Comparison of ENCODE assay signal across 20 cellular contexts in the genomic region with DNA sequence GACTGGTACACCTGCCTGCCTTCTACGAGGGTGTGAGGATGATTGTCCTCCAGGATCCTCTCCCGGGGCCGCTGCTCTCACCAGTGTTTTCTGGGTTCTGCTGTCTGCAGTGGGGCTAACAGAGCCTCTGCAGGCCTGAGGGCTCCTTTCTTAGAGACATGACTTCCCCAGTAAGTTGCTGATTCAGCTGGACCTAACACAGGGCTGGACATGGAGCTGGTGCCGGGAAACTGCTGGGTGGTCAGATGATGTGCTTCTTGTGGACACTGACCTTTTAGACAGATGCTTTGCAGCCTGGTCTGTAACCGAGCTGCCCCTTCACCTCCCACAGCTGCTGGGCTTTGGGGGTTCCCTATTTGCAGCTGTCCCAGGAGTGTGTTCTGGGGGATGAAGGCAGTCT.
A peak's percentile ranks its signal among the peaks of the same experiment; 100 is the strongest.
DNase-seq lines count a peak whose midpoint lies in the region; ATAC-seq and TF ChIP-seq lines count a peak whose summit lies in the region.
"Had no signal": no experiment of that assay in that cellular context is flagged by ENCODE, and none has a peak within 500 bp of the region (broad histone marks: within the 10 kb centered on the region; RNA-seq: fewer than 3 reads in every experiment).

No MANE protein-coding gene starts in this region.

- H2AFZ ChIP-seq in mesenchymal stem cell (ENCODE audit: low read depth, low read length) (no peak overlapping the region), neuronal stem cell (ENCODE audit: low read length) (no peak overlapping the region)

- H3K23ac ChIP-seq in mesenchymal stem cell (ENCODE audit: low read length in 2 of 2) = no peak overlapping the region
- no peak overlapping the region for H3K23ac ChIP-seq in neuronal stem cell (ENCODE audit: low read depth, low read length, poor library complexity)

- POLR2A ChIA-PET in CD8-positive, alpha-beta T cell (lab: Charles Lee) = no interaction called here

- no peaks in the 10 kb centered on the region for H3K36me3 Mint-ChIP-seq in CD8-positive, alpha-beta T cell
- H3K36me3 Mint-ChIP-seq: CD14-positive monocyte; CD4-positive, alpha-beta memory T cell; IgD-negative memory B cell had no signal

- ATAC-seq in right cardiac atrium = no peak
- no peak for ATAC-seq in CD8-positive, alpha-beta T cell
- ATAC-seq: HCT116 had no signal

- TF ChIP-seq CTCF in left ventricle myocardium inferior (IDR thresholded peaks at IDR 0.05; ENCODE audit: borderline replicate concordance) = no peak
- TF ChIP-seq CTCF in CD8-positive, alpha-beta T cell (IDR thresholded peaks at IDR 0.05) = no peak

- H3K79me1 ChIP-seq in mesenchymal stem cell (replicated peaks; ENCODE audit: low read length, poor library complexity, severe bottlenecking) (no peaks in the 10 kb centered on the region), neuronal stem cell (ENCODE audit: low read depth, low read length) (no peaks in the 10 kb centered on the region)

- H3K4me3 Mint-ChIP-seq in CD8-positive, alpha-beta T cell = no peak overlapping the region
- H3K4me3 Mint-ChIP-seq: CD14-positive monocyte; CD4-positive, alpha-beta memory T cell; HFFc6; IgD-negative memory B cell had no signal

- intact Hi-C loops in left ventricle myocardium inferior (cut with micrococcal nuclease) (no loop called here), right cardiac atrium (cut with DNase I) (no loop called here)
- intact Hi-C loops in CD8-positive, alpha-beta T cell (cut with DNase I, micrococcal nuclease) = no loop called here

- DNase-seq in left ventricle myocardium inferior (no peak), right cardiac atrium (no peak), mesenchymal stem cell (peak; percentile 32), neuronal stem cell (ENCODE audit: low spot score) (no peak), DMS53 treated with DMSO at 0.1 percent for 48 hours (lab: John Stamatoyannopoulos, UW; ENCODE audit: unreplicated experiment) (no peak)
- no peak for DNase-seq in activated CD4-positive, CD25-positive, alpha-beta regulatory T cell treated with anti-CD3 and anti-CD28 coated beads, Interleukin-2, amount 50 U/mL, for 72 hours
- DNase-seq in activated effector memory CD4-positive, alpha-beta T cell treated with anti-CD3 and anti-CD28 coated beads, Interleukin-2, amount 50 U/mL, for 16 hours = no peak
- DNase-seq in CD8-positive, alpha-beta T cell = no peak
- DNase-seq: Calu3; CD4-positive, alpha-beta memory T cell; DMS53; GOT3; H7; HFFc6 had no signal

- no peak overlapping the region for H3K27ac Mint-ChIP-seq in CD8-positive, alpha-beta T cell
- H3K27ac Mint-ChIP-seq: CD4-positive, alpha-beta memory T cell; HFFc6; IgD-negative memory B cell had no signal

- 82% methylated on average over 5 of the region's 5 CpGs for WGBS in right cardiac atrium
- WGBS in mesenchymal stem cell = 76% methylated on average over 5 of the region's 5 CpGs
- no CpG with 5 or more reads among the region's 5 CpGs for WGBS in neuronal stem cell (ENCODE audit: extremely low coverage in 2 of 2, insufficient read length in 2 of 2, insufficient replicate concordance in 1 of 2), 2 donors

- H3K18ac ChIP-seq in mesenchymal stem cell (ENCODE audit: low read depth in 1 of 2, low read length in 2 of 2) = peak overlapping the region; percentile 13 to 19
- H3K18ac ChIP-seq in neuronal stem cell (ENCODE audit: low read length) = peak overlapping the region; percentile 29

- H2BK5ac ChIP-seq in mesenchymal stem cell (ENCODE audit: low read depth, low read length, poor library complexity, severe bottlenecking) = no peak overlapping the region
- H2BK5ac ChIP-seq in neuronal stem cell (ENCODE audit: low read length) = no peak overlapping the region

- no peaks in the 10 kb centered on the region for H3K27me3 Mint-ChIP-seq in CD8-positive, alpha-beta T cell (ENCODE audit: low read depth)

- H3K9me3 ChIP-seq in left ventricle myocardium inferior (replicated peaks) (peaks cover 14% of the 10 kb centered on the region), right cardiac atrium (ENCODE audit: control insufficient read depth, low read length) (peaks cover 3% of the 10 kb centered on the region), mesenchymal stem cell (ENCODE audit: control insufficient read depth, low read length) (peaks cover 18% of the 10 kb centered on the region), neuronal stem cell (replicated peaks in 1 of 2; ENCODE audit: control insufficient read depth in 2 of 2, insufficient read depth in 1 of 2, low read depth in 1 of 2, low read length in 2 of 2) (peaks cover 0 to 2% of the 10 kb centered on the region in 2 donors)
- H3K9me3 ChIP-seq in CD8-positive, alpha-beta T cell (ENCODE audit: low read length) = no peaks in the 10 kb centered on the region

- CTCF ChIA-PET in CD8-positive, alpha-beta T cell (lab: Charles Lee) = no interaction called here

- H4K91ac ChIP-seq in mesenchymal stem cell (ENCODE audit: low read length) (no peak overlapping the region), neuronal stem cell (ENCODE audit: low read depth, low read length, poor library complexity) (no peak overlapping the region)

- H2BK12ac ChIP-seq in mesenchymal stem cell (ENCODE audit: low read length in 2 of 2) (no peak overlapping the region), neuronal stem cell (ENCODE audit: low read length) (no peak overlapping the region)

- peaks cover 12% of the 10 kb centered on the region for H3K4me1 ChIP-seq in left ventricle myocardium inferior
- no peaks in the 10 kb centered on the region for H3K4me1 ChIP-seq in right cardiac atrium (ENCODE audit: control insufficient read depth, insufficient read depth, low read length)
- H3K4me1 ChIP-seq in mesenchymal stem cell (ENCODE audit: control insufficient read depth, insufficient read depth, low read depth, low read length) = peaks cover 3% of the 10 kb centered on the region
- H3K4me1 ChIP-seq in neuronal stem cell (ENCODE audit: control insufficient read depth in 2 of 2, insufficient read depth in 1 of 2, low read depth in 1 of 2, low read length in 2 of 2) = peaks cover 0 to 4% of the 10 kb centered on the region in 2 donors
- H3K4me1 ChIP-seq in CD8-positive, alpha-beta T cell (ENCODE audit: insufficient read depth, low read length) = no peaks in the 10 kb centered on the region
- H3K4me1 ChIP-seq: BLaER1 had no signal

- H3K27me3 ChIP-seq in left ventricle myocardium inferior (ENCODE audit: low read depth) = peaks cover 65% of the 10 kb centered on the region
- no peaks in the 10 kb centered on the region for H3K27me3 ChIP-seq in right cardiac atrium (ENCODE audit: control insufficient read depth, insufficient read depth)
- peaks cover 0 to 36% of the 10 kb centered on the region in 2 experiments for H3K27me3 ChIP-seq in mesenchymal stem cell (ENCODE audit: control insufficient read depth in 1 of 2, insufficient read depth in 1 of 2, low read length in 2 of 2)
- H3K27me3 ChIP-seq in neuronal stem cell (ENCODE audit: control insufficient read depth in 3 of 3, insufficient read depth in 3 of 3, low read depth in 1 of 3, low read length in 3 of 3) = peaks cover 0 to 5% (median 0%) of the 10 kb centered on the region in 3 experiments
- H3K27me3 ChIP-seq in CD8-positive, alpha-beta T cell (ENCODE audit: insufficient read depth, low read length) = no peaks in the 10 kb centered on the region
- H3K27me3 ChIP-seq: BLaER1 had no signal

- H3K4me2 ChIP-seq in mesenchymal stem cell (ENCODE audit: low read length, poor library complexity, severe bottlenecking) = no peak overlapping the region
- H3K4me2 ChIP-seq in neuronal stem cell (ENCODE audit: insufficient read depth, low read length, poor library complexity, severe bottlenecking) = no peak overlapping the region
- H3K4me2 ChIP-seq: BLaER1 had no signal

- H2BK120ac ChIP-seq in mesenchymal stem cell (ENCODE audit: low read depth, low read length) (peak overlapping the region; percentile 11), neuronal stem cell (ENCODE audit: low read depth, low read length) (no peak overlapping the region)

- no peak overlapping the region for H3K4me3 ChIP-seq in left ventricle myocardium inferior
- H3K4me3 ChIP-seq in right cardiac atrium (ENCODE audit: low read length) = no peak overlapping the region
- H3K4me3 ChIP-seq in mesenchymal stem cell (ENCODE audit: insufficient read depth in 1 of 2, low read depth in 1 of 2, low read length in 2 of 2) = no peak overlapping the region
- H3K4me3 ChIP-seq in neuronal stem cell (ENCODE audit: low read length in 2 of 2) = no peak overlapping the region
- H3K4me3 ChIP-seq in CD8-positive, alpha-beta T cell (ENCODE audit: low read depth, low read length) = no peak overlapping the region
- H3K4me3 ChIP-seq: BLaER1 had no signal

- H3K9me3 Mint-ChIP-seq in CD8-positive, alpha-beta T cell = peaks cover 7% of the 10 kb centered on the region

- peaks cover 10% of the 10 kb centered on the region for H3K36me3 ChIP-seq in left ventricle myocardium inferior
- no peaks in the 10 kb centered on the region for H3K36me3 ChIP-seq in mesenchymal stem cell (ENCODE audit: control insufficient read depth in 1 of 2, insufficient read depth in 2 of 2, low read depth in 1 of 2, low read length in 2 of 2)
- H3K36me3 ChIP-seq in neuronal stem cell (replicated peaks in 1 of 2; ENCODE audit: control insufficient read depth in 2 of 2, insufficient read depth in 2 of 2, low read length in 2 of 2) = no peaks in the 10 kb centered on the region
- no peaks in the 10 kb centered on the region for H3K36me3 ChIP-seq in CD8-positive, alpha-beta T cell (ENCODE audit: insufficient read depth, low read length)
- H3K36me3 ChIP-seq: BLaER1 had no signal

- peak overlapping the region; percentile 36 for H3K27ac ChIP-seq in left ventricle myocardium inferior (replicated peaks)
- H3K27ac ChIP-seq in right cardiac atrium (ENCODE audit: low read length) = no peak overlapping the region
- H3K27ac ChIP-seq in mesenchymal stem cell (ENCODE audit: low read length, poor library complexity, severe bottlenecking) = no peak overlapping the region
- H3K27ac ChIP-seq in neuronal stem cell (replicated peaks; ENCODE audit: low read length) = no peak overlapping the region
- no peak overlapping the region for H3K27ac ChIP-seq in CD8-positive, alpha-beta T cell (ENCODE audit: low read depth, low read length)
- H3K27ac ChIP-seq: 22Rv1, BLaER1, HL-60 had no signal

- H4K8ac ChIP-seq in mesenchymal stem cell (ENCODE audit: low read length) (no peak overlapping the region), neuronal stem cell (ENCODE audit: low read depth, low read length) (no peak overlapping the region)

- no peaks in the 10 kb centered on the region for H3K4me1 Mint-ChIP-seq in CD8-positive, alpha-beta T cell (ENCODE audit: low read depth)
- H3K4me1 Mint-ChIP-seq: CD14-positive monocyte; CD4-positive, alpha-beta memory T cell; IgD-negative memory B cell had no signal

- H2BK15ac ChIP-seq in mesenchymal stem cell (ENCODE audit: low read depth, poor library complexity, severe bottlenecking) (no peak overlapping the region), neuronal stem cell (ENCODE audit: low read length) (no peak overlapping the region)

- H3K9ac ChIP-seq in mesenchymal stem cell (ENCODE audit: low read length) (no peak overlapping the region), neuronal stem cell (ENCODE audit: low read depth, low read length, poor library complexity) (no peak overlapping the region)
- H3K9ac ChIP-seq: BLaER1 had no signal

- H2AK5ac ChIP-seq in mesenchymal stem cell (ENCODE audit: low read length, severe bottlenecking) = no peak overlapping the region
- peak overlapping the region; percentile 66 for H2AK5ac ChIP-seq in neuronal stem cell (ENCODE audit: low read depth, low read length)

- H3K4ac ChIP-seq in mesenchymal stem cell (ENCODE audit: low read depth in 1 of 2, low read length in 2 of 2) (no peak overlapping the region), neuronal stem cell (ENCODE audit: low read length) (no peak overlapping the region)

- no peak overlapping the region for H3K14ac ChIP-seq in mesenchymal stem cell (ENCODE audit: low read length in 2 of 2)
- no peak overlapping the region for H3K14ac ChIP-seq in neuronal stem cell (ENCODE audit: low read length)
